In the genomic region with DNA sequence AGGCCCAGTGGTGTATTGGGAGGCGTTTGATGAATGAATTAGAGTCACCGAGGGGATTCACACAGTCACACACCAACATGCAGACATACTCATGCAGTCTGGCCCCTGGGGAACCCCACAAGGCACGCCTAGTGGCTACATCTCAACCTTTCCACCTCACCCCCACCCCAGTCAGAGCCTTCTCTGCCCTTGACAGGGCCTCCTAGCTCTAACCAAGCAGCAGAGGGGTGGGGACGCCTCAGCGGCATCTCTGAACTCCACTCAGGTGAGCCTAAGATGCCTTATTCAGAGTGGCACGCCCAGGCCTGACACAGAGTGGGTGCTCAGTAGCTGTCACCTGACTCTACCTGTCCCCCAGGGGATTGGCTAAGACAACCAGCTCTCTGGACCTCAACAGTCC, we compare ENCODE assay signal across 23 cellular contexts. TPM values are rescaled to one million over a fixed set of nuclear protein-coding genes. Genes with fewer than 3 reads are reported as not detected.
DNase-seq lines count a peak whose midpoint lies in the region; ATAC-seq, FAIRE-seq and TF ChIP-seq lines count a peak whose summit lies in the region.
"Had no signal": no experiment of that assay in that cellular context is flagged by ENCODE, and none has a peak within 500 bp of the region (broad histone marks: within the 10 kb centered on the region; RNA-seq: fewer than 3 reads in every experiment).

No MANE protein-coding gene starts in this region.

- no peaks in the 10 kb centered on the region for H3K9me3 ChIP-seq in spleen
- no peaks in the 10 kb centered on the region for H3K9me3 ChIP-seq in small intestine (ENCODE audit: control insufficient read depth, low read depth)
- no peaks in the 10 kb centered on the region for H3K9me3 ChIP-seq in Caco-2
- H3K9me3 ChIP-seq: A549, pancreas, Peyer's patch, SJSA1, tibial artery had no signal

- no peak overlapping the region for H3K4me3 ChIP-seq in spleen
- H3K4me3 ChIP-seq in small intestine (ENCODE audit: low read depth in 1 of 2, low read length in 2 of 2), result no peak overlapping the region
- H3K4me3 ChIP-seq in Caco-2 (ENCODE audit: low read depth, low read length), result no peak overlapping the region
- H3K4me3 ChIP-seq: A549, pancreas, Peyer's patch, SJSA1, tibial artery had no signal

- peaks cover 21% of the 10 kb centered on the region for H3K4me1 Mint-ChIP-seq in activated naive CD8-positive, alpha-beta T cell treated with anti-CD3 and anti-CD28 coated beads, Interleukin-2, amount 50 U/mL, for 24 hours
- H3K4me1 Mint-ChIP-seq in activated naive CD8-positive, alpha-beta T cell treated with anti-CD3 and anti-CD28 coated beads for 36 hours, result peaks cover 12% of the 10 kb centered on the region
- H3K4me1 Mint-ChIP-seq in dendritic cell treated with granulocyte-macrophage colony-stimulating factor and Interleukin-4, amounts not matched to agents 40 ng/mL and 50 ng/mL, for 4 days (ENCODE audit: low read depth), result peaks cover 77% of the 10 kb centered on the region
- no peaks in the 10 kb centered on the region for H3K4me1 Mint-ChIP-seq in Caco-2 (ENCODE audit: low read depth, unreplicated experiment)

- H3K27ac ChIP-seq in spleen, result peak overlapping the region in 5 of 8 donors; percentile 26 to 81 (median 73)
- H3K27ac ChIP-seq in small intestine (ENCODE audit: low read depth in 1 of 2, low read length in 1 of 2), result no peak overlapping the region
- H3K27ac ChIP-seq: A549, pancreas, SJSA1, tibial artery had no signal

- H3K27me3 Mint-ChIP-seq in activated naive CD8-positive, alpha-beta T cell treated with anti-CD3 and anti-CD28 coated beads, Interleukin-2, amount 50 U/mL, for 24 hours, result peaks cover 27% of the 10 kb centered on the region
- peaks cover 30% of the 10 kb centered on the region for H3K27me3 Mint-ChIP-seq in activated naive CD8-positive, alpha-beta T cell treated with anti-CD3 and anti-CD28 coated beads for 36 hours
- peaks cover 14% of the 10 kb centered on the region for H3K27me3 Mint-ChIP-seq in dendritic cell treated with granulocyte-macrophage colony-stimulating factor and Interleukin-4, amounts not matched to agents 40 ng/mL and 50 ng/mL, for 4 days
- H3K27me3 Mint-ChIP-seq in Caco-2 (ENCODE audit: insufficient read depth, unreplicated experiment), result no peaks in the 10 kb centered on the region

- DNase-seq in activated naive CD8-positive, alpha-beta T cell treated with anti-CD3 and anti-CD28 coated beads, Interleukin-2, amount 50 U/mL, for 24 hours, result peak; percentile 18
- DNase-seq in activated naive CD8-positive, alpha-beta T cell treated with anti-CD3 and anti-CD28 coated beads for 36 hours, result no peak
- no peak for DNase-seq in GM12891 (ENCODE audit: insufficient read length, low spot score)
- peak; percentile 59 for DNase-seq in spleen
- DNase-seq in small intestine, result no peak
- DNase-seq in Caco-2, result no peak
- DNase-seq: activated CD4-positive, alpha-beta T cell treated with anti-CD3 and anti-CD28 coated beads, Interleukin-2, amount 50 U/mL, for 48 hours; cerebellar nuclear complex; NCI-H1048; NCI-H1694; NCI-H524 treated with DMSO at 0.1 percent for 48 hours; nephron progenitor cell had no signal

- BruUV-seq in Caco-2 (replicated peaks; lab: Mats Ljungman, UMichigan), result no TSS peak

- no peaks in the 10 kb centered on the region for H3K36me3 ChIP-seq in spleen
- H3K36me3 ChIP-seq in small intestine (ENCODE audit: control insufficient read depth in 2 of 2, insufficient read depth in 2 of 2, low read length in 2 of 2), result no peaks in the 10 kb centered on the region
- H3K36me3 ChIP-seq in Caco-2 (ENCODE audit: control insufficient read depth, insufficient read depth, low read length), result no peaks in the 10 kb centered on the region
- H3K36me3 ChIP-seq: pancreas, Peyer's patch, SJSA1, tibial artery had no signal

- TF ChIP-seq CTCF in spleen (IDR thresholded peaks at IDR 0.05 in 8 of 11, conservative IDR thresholded peaks at IDR 0.05 in 3 of 11) (no peak), Caco-2 (IDR thresholded peaks at IDR 0.05; ENCODE audit: insufficient read depth in 1 of 2, low read depth in 1 of 2, low read length in 1 of 2, severe bottlenecking in 1 of 2, unreplicated experiment in 1 of 2) (no peak)

- H3K4me1 ChIP-seq in spleen (peaks cover 10 to 61% (median 41%) of the 10 kb centered on the region in 6 donors), small intestine (ENCODE audit: control insufficient read depth in 2 of 2, insufficient read depth in 1 of 2, low read depth in 1 of 2, low read length in 1 of 2) (no peaks in the 10 kb centered on the region), Caco-2 (no peaks in the 10 kb centered on the region)
- H3K4me1 ChIP-seq: pancreas had no signal

- 76 to 82% (median 82%) methylated on average over 5 to 6 of the region's 6 CpGs for WGBS in spleen, 5 donors
- WGBS in small intestine, 3 donors, result 79 to 84% (median 82%) methylated on average over 6 of the region's 6 CpGs

- H3K9me3 Mint-ChIP-seq in activated naive CD8-positive, alpha-beta T cell treated with anti-CD3 and anti-CD28 coated beads, Interleukin-2, amount 50 U/mL, for 24 hours, result no peaks in the 10 kb centered on the region
- H3K9me3 Mint-ChIP-seq in activated naive CD8-positive, alpha-beta T cell treated with anti-CD3 and anti-CD28 coated beads for 36 hours, result no peaks in the 10 kb centered on the region
- H3K9me3 Mint-ChIP-seq in dendritic cell treated with granulocyte-macrophage colony-stimulating factor and Interleukin-4, amounts not matched to agents 40 ng/mL and 50 ng/mL, for 4 days, result no peaks in the 10 kb centered on the region
- no peaks in the 10 kb centered on the region for H3K9me3 Mint-ChIP-seq in Caco-2 (ENCODE audit: unreplicated experiment)
- H3K9me3 Mint-ChIP-seq: IgD-negative memory B cell, nephron progenitor cell had no signal

- FAIRE-seq in GM12891 (lab: Jason Lieb, UNC) (peak; percentile 23), small intestine (lab: Jason Lieb, UNC) (no peak)
- FAIRE-seq: A549, H54, islet of Langerhans, pancreas had no signal

- ATAC-seq in activated naive CD8-positive, alpha-beta T cell treated with anti-CD3 and anti-CD28 coated beads, Interleukin-2, amount 50 U/mL, for 24 hours, result peak; percentile 72
- ATAC-seq in HG03342 (IDR thresholded peaks at IDR 0.05; ENCODE audit: unreplicated experiment), result no peak

- H3K27ac Mint-ChIP-seq in activated naive CD8-positive, alpha-beta T cell treated with anti-CD3 and anti-CD28 coated beads, Interleukin-2, amount 50 U/mL, for 24 hours, result no peak overlapping the region
- H3K27ac Mint-ChIP-seq in activated naive CD8-positive, alpha-beta T cell treated with anti-CD3 and anti-CD28 coated beads for 36 hours, result no peak overlapping the region
- H3K27ac Mint-ChIP-seq in dendritic cell treated with granulocyte-macrophage colony-stimulating factor and Interleukin-4, amounts not matched to agents 40 ng/mL and 50 ng/mL, for 4 days, result peak overlapping the region; percentile 97
- H3K27ac Mint-ChIP-seq in Caco-2 (ENCODE audit: unreplicated experiment), result no peak overlapping the region
- H3K27ac Mint-ChIP-seq: activated naive CD8-positive, alpha-beta T cell; nephron progenitor cell had no signal

- H3K27me3 ChIP-seq in spleen (replicated peaks in 1 of 7) (peaks cover 0 to 30% (median 13%) of the 10 kb centered on the region in 7 donors), small intestine (ENCODE audit: control insufficient read depth in 2 of 2, insufficient read depth in 2 of 2, low read length in 2 of 2) (peaks cover 2 to 3% of the 10 kb centered on the region in 2 donors), Caco-2 (replicated peaks; ENCODE audit: control insufficient read depth, insufficient read depth, low read length) (no peaks in the 10 kb centered on the region; the same call in 1 of the 2 replicates)
- H3K27me3 ChIP-seq: pancreas, SJSA1, tibial artery had no signal

- intact Hi-C loops in dendritic cell treated with granulocyte-macrophage colony-stimulating factor and Interleukin-4, amounts not matched to agents 40 ng/mL and 50 ng/mL, for 4 days (cut with micrococcal nuclease), result loop anchor here (10.0 kb wide), 2 partner anchors 67 to 1677 kb away; a partner anchor contains a TSS
- intact Hi-C loops in spleen (cut with DNase I; ENCODE audit: low total_unique reads) (loop anchor here (5.0 to 10.0 kb wide), 3 partner anchors 110 to 187 kb away; a partner anchor contains a TSS), Caco-2 (cut with micrococcal nuclease; ENCODE audit: unreplicated experiment) (no loop called here)

- POLR2A ChIA-PET in Caco-2 (lab: Charles Lee), result no interaction called here

- CTCF ChIA-PET in Caco-2 (lab: Charles Lee), result interaction anchor here (0.8 to 3.8 kb wide), 3 partner anchors 104 to 133 kb away, joined by 3 to 42 read pairs (median 5); no protein-coding TSS in a partner anchor

- H3K36me3 Mint-ChIP-seq in activated naive CD8-positive, alpha-beta T cell treated with anti-CD3 and anti-CD28 coated beads, Interleukin-2, amount 50 U/mL, for 24 hours (ENCODE audit: low read depth), result no peaks in the 10 kb centered on the region
- no peaks in the 10 kb centered on the region for H3K36me3 Mint-ChIP-seq in activated naive CD8-positive, alpha-beta T cell treated with anti-CD3 and anti-CD28 coated beads for 36 hours
- H3K36me3 Mint-ChIP-seq in dendritic cell treated with granulocyte-macrophage colony-stimulating factor and Interleukin-4, amounts not matched to agents 40 ng/mL and 50 ng/mL, for 4 days (ENCODE audit: low read depth), result peaks cover 9% of the 10 kb centered on the region
- no peaks in the 10 kb centered on the region for H3K36me3 Mint-ChIP-seq in Caco-2 (ENCODE audit: insufficient read depth, unreplicated experiment)
- H3K36me3 Mint-ChIP-seq: activated naive CD8-positive, alpha-beta T cell; IgD-negative memory B cell had no signal

- TF ChIP-seq POLR2A in GM12891 (IDR thresholded peaks at IDR 0.05; ENCODE audit: low read depth, low read length) (no peak), spleen (IDR thresholded peaks at IDR 0.05) (no peak)

- H3K4me3 Mint-ChIP-seq in activated naive CD8-positive, alpha-beta T cell treated with anti-CD3 and anti-CD28 coated beads, Interleukin-2, amount 50 U/mL, for 24 hours, result no peak overlapping the region
- H3K4me3 Mint-ChIP-seq in activated naive CD8-positive, alpha-beta T cell treated with anti-CD3 and anti-CD28 coated beads for 36 hours, result no peak overlapping the region
- no peak overlapping the region for H3K4me3 Mint-ChIP-seq in dendritic cell treated with granulocyte-macrophage colony-stimulating factor and Interleukin-4, amounts not matched to agents 40 ng/mL and 50 ng/mL, for 4 days
- H3K4me3 Mint-ChIP-seq in Caco-2 (ENCODE audit: unreplicated experiment), result no peak overlapping the region
- H3K4me3 Mint-ChIP-seq: activated naive CD8-positive, alpha-beta T cell; nephron progenitor cell had no signal

TF ChIP-seq in GM12891, 5 proteins besides CTCF, POLR2A, EP300 and RAD21:
- TF ChIP-seq TAF1 (IDR thresholded peaks at IDR 0.05; ENCODE audit: low read depth, low read length) (no peak), SPI1 (IDR thresholded peaks at IDR 0.05; ENCODE audit: low read depth, low read length) (no peak), PAX5 (IDR thresholded peaks at IDR 0.05; ENCODE audit: insufficient read depth, low read length, severe bottlenecking) (no peak)

RNA-seq across cellular contexts. Expression of a gene that starts 3.6 kb away (rescaled TPM):
- total RNA-seq in activated naive CD8-positive, alpha-beta T cell treated with anti-CD3 and anti-CD28 coated beads for 36 hours, result under 1 TPM; 0.30 to 0.43 TPM
- 0.06 TPM for polyA plus RNA-seq in GM12891 (2012; ENCODE audit: low read depth, missing spikeins)
- total RNA-seq in spleen, result 100 to 1,000 TPM; 134 to 347 (median 175) TPM
- polyA plus RNA-seq in spleen, result 10 to 100 TPM in 2 of 3 donors, 1 to 10 TPM in 1; 8.0 to 43.5 (median 14.5) TPM
- polyA plus RNA-seq in small intestine, result 10 to 100 TPM in 1 of 3 donors, 1 to 10 TPM in 1, under 1 TPM in 1; 0.67 to 24.9 (median 1.9) TPM
- 2.9 and 3.7 TPM in 2 replicates for total RNA-seq in Caco-2 (2022)
- polyA plus RNA-seq: IgD-negative memory B cell had no signal

Comparison
In these comparisons a context has a peak if more than half of its experiments do, and no peak if none do; other contexts are left out.
1. DNase-seq: peak in activated naive CD8-positive, alpha-beta T cell treated with anti-CD3 and anti-CD28 coated beads, Interleukin-2, amount 50 U/mL, for 24 hours (single experiment) and spleen (single experiment); none in activated naive CD8-positive, alpha-beta T cell treated with anti-CD3 and anti-CD28 coated beads for 36 hours (single experiment), GM12891 (single experiment), small intestine (single experiment) and Caco-2 (0 of 2).
2. H3K27ac ChIP-seq: peak in spleen (5 of 8); none in small intestine (0 of 2).
3. RNA of a gene that starts 3.6 kb away (total RNA-seq): 134 to 347 TPM in spleen; 2.9 to 3.7 TPM in Caco-2 and 0.30 to 0.43 TPM in activated naive CD8-positive, alpha-beta T cell treated with anti-CD3 and anti-CD28 coated beads for 36 hours; every median in the first group is over 10 times any median in the second.